1 cellular context compared by ENCODE assay signal in genomic region chr5:90529234-90529938, GRCh38.
TF ChIP-seq lines count a peak whose summit lies in the region.

Gene LYSMD3, minus strand, starts transcription at chr5:90529584. Its CDS starts 4,295 bp downstream, at chr5:90525289.

TF ChIP-seq in HepG2, 621 proteins besides CTCF, POLR2A, EP300 and RAD21 (continued from another document and continues in another):
- TF ChIP-seq, protein P1, sequence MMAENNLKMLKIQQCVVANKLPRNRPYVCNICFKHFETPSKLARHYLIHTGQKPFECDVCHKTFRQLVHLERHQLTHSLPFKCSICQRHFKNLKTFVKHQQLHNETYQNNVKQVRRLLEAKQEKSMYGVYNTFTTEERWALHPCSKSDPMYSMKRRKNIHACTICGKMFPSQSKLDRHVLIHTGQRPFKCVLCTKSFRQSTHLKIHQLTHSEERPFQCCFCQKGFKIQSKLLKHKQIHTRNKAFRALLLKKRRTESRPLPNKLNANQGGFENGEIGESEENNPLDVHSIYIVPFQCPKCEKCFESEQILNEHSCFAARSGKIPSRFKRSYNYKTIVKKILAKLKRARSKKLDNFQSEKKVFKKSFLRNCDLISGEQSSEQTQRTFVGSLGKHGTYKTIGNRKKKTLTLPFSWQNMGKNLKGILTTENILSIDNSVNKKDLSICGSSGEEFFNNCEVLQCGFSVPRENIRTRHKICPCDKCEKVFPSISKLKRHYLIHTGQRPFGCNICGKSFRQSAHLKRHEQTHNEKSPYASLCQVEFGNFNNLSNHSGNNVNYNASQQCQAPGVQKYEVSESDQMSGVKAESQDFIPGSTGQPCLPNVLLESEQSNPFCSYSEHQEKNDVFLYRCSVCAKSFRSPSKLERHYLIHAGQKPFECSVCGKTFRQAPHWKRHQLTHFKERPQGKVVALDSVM (CRISPR knock-in tag; IDR thresholded peaks at IDR 0.05) = peak; percentile 54; the same call in 1 of the 2 replicates
- TF ChIP-seq ZFP1 (CRISPR knock-in tag; IDR thresholded peaks at IDR 0.05) (no peak; the same call in 1 of the 2 replicates), ARID5B (CRISPR knock-in tag; IDR thresholded peaks at IDR 0.05) (peak; percentile 57), ZNF562 (CRISPR knock-in tag; IDR thresholded peaks at IDR 0.05; ENCODE audit: borderline replicate concordance) (no peak), ZNF18 (CRISPR knock-in tag; IDR thresholded peaks at IDR 0.05; ENCODE audit: insufficient replicate concordance) (no peak), NFE2L1 (CRISPR knock-in tag; IDR thresholded peaks at IDR 0.05; ENCODE audit: borderline replicate concordance) (no peak), PITX1 (CRISPR knock-in tag; IDR thresholded peaks at IDR 0.05) (peak; percentile 71), MAFK (conservative IDR thresholded peaks at IDR 0.05 in 1 of 2, IDR thresholded peaks at IDR 0.05 in 1 of 2; ENCODE audit: low read length in 2 of 2) (no peak), LBX2 (CRISPR knock-in tag; IDR thresholded peaks at IDR 0.05; ENCODE audit: borderline replicate concordance) (no peak), MZF1 (CRISPR knock-in tag; IDR thresholded peaks at IDR 0.05; ENCODE audit: borderline replicate concordance) (0 out of 2 replicates have a peak, but pooled peaks have one; percentile 44), RORA (CRISPR knock-in tag; IDR thresholded peaks at IDR 0.05) (no peak), ZNF317 (CRISPR knock-in tag; IDR thresholded peaks at IDR 0.05) (no peak; the same call in 1 of the 2 replicates), ZNF792 (CRISPR knock-in tag; IDR thresholded peaks at IDR 0.05) (no peak), ATF7-NPFF (CRISPR knock-in tag; IDR thresholded peaks at IDR 0.05; ENCODE audit: low read depth) (peak; percentile 71), SMAD1 (CRISPR knock-in tag; IDR thresholded peaks at IDR 0.05; ENCODE audit: borderline replicate concordance, low read depth) (peak; percentile 37; the same call in 1 of the 2 replicates), ZNF850 (CRISPR knock-in tag; conservative IDR thresholded peaks at IDR 0.05) (no peak), ZNF512B (CRISPR knock-in tag; IDR thresholded peaks at IDR 0.05; ENCODE audit: borderline replicate concordance) (no peak), SMARCC2 (IDR thresholded peaks at IDR 0.05) (no peak), HMG20B (CRISPR knock-in tag; conservative IDR thresholded peaks at IDR 0.05) (peak; percentile 4; the same call in 1 of the 2 replicates), NCOA2 (CRISPR knock-in tag; IDR thresholded peaks at IDR 0.05) (0 out of 2 replicates have a peak, but pooled peaks have one; percentile 22), RXRA (CRISPR knock-in tag; IDR thresholded peaks at IDR 0.05) (peak; percentile 84), KAT2B (IDR thresholded peaks at IDR 0.05; ENCODE audit: borderline replicate concordance, low read depth, low read length) (no peak), ZNF775 (CRISPR knock-in tag; IDR thresholded peaks at IDR 0.05; ENCODE audit: borderline replicate concordance) (no peak), ZNF230 (CRISPR knock-in tag; IDR thresholded peaks at IDR 0.05) (peak; percentile 85; the same call in 1 of the 2 replicates), PAX8 (CRISPR knock-in tag; IDR thresholded peaks at IDR 0.05; ENCODE audit: borderline replicate concordance) (peak; percentile 85; the same call in 1 of the 2 replicates), ZNF251 (CRISPR knock-in tag; IDR thresholded peaks at IDR 0.05) (no peak), STAG1 (CRISPR knock-in tag; IDR thresholded peaks at IDR 0.05) (no peak), HOXA5 (CRISPR knock-in tag; IDR thresholded peaks at IDR 0.05) (no peak; the same call in 1 of the 2 replicates), KLF9 (CRISPR knock-in tag; IDR thresholded peaks at IDR 0.05; ENCODE audit: low read depth) (no peak), BRCA1 (CRISPR knock-in tag; IDR thresholded peaks at IDR 0.05) (no peak)
- TF ChIP-seq, protein P2, sequence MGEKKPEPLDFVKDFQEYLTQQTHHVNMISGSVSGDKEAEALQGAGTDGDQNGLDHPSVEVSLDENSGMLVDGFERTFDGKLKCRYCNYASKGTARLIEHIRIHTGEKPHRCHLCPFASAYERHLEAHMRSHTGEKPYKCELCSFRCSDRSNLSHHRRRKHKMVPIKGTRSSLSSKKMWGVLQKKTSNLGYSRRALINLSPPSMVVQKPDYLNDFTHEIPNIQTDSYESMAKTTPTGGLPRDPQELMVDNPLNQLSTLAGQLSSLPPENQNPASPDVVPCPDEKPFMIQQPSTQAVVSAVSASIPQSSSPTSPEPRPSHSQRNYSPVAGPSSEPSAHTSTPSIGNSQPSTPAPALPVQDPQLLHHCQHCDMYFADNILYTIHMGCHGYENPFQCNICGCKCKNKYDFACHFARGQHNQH (CRISPR knock-in tag; IDR thresholded peaks at IDR 0.05) = peak; percentile 76
- TF ChIP-seq, protein P3, sequence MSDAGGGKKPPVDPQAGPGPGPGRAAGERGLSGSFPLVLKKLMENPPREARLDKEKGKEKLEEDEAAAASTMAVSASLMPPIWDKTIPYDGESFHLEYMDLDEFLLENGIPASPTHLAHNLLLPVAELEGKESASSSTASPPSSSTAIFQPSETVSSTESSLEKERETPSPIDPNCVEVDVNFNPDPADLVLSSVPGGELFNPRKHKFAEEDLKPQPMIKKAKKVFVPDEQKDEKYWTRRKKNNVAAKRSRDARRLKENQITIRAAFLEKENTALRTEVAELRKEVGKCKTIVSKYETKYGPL (CRISPR knock-in tag; IDR thresholded peaks at IDR 0.05) = no peak
- TF ChIP-seq, protein P4, sequence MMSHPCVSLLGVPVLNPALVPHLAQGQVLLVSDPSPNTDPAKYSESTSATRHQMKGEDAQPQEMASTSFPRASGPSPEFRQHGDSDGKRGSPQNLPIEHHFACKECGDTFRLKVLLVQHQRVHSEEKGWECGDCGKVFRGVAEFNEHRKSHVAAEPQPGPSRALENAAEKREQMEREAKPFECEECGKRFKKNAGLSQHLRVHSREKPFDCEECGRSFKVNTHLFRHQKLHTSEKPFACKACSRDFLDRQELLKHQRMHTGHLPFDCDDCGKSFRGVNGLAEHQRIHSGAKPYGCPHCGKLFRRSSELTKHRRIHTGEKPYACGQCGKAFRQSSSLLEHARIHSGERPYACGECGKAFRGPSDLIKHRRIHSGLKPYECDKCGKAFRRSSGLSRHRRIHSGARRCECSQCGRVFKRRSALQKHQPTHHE (CRISPR knock-in tag; IDR thresholded peaks at IDR 0.05; ENCODE audit: borderline replicate concordance) = no peak
- TF ChIP-seq, protein P5, sequence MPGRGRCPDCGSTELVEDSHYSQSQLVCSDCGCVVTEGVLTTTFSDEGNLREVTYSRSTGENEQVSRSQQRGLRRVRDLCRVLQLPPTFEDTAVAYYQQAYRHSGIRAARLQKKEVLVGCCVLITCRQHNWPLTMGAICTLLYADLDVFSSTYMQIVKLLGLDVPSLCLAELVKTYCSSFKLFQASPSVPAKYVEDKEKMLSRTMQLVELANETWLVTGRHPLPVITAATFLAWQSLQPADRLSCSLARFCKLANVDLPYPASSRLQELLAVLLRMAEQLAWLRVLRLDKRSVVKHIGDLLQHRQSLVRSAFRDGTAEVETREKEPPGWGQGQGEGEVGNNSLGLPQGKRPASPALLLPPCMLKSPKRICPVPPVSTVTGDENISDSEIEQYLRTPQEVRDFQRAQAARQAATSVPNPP (CRISPR knock-in tag; IDR thresholded peaks at IDR 0.05) = no peak
- TF ChIP-seq, protein P6, sequence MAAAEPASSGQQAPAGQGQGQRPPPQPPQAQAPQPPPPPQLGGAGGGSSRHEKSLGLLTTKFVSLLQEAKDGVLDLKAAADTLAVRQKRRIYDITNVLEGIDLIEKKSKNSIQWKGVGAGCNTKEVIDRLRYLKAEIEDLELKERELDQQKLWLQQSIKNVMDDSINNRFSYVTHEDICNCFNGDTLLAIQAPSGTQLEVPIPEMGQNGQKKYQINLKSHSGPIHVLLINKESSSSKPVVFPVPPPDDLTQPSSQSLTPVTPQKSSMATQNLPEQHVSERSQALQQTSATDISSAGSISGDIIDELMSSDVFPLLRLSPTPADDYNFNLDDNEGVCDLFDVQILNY (CRISPR knock-in tag; conservative IDR thresholded peaks at IDR 0.05) = no peak
